8 cellular contexts compared by ENCODE assay signal in the genomic region with DNA sequence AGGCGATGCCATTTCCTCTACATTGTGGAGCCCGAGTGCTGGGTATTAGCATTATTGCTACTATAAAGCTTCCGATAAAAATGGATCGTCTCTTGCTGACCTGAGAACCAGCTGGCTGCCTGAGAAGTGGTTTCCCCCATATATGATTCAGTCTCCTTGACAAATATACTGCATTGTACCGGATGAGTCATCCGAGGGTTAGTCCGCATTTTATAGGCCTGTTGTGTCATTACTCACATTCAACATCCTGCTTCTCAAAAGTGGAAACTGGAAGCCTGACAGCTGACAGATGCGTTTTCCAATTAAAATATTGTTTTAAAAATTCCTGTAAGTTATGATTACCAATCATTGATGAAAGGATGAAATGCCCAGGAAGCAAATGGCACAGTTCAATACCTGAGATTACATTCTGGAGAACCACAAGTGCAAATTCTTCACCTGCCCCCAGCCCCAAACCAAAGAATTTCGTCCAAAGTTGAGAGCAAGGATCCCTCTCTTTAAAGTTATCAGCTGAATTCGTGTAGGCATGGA.
DNase-seq lines count a peak whose midpoint lies in the region; ATAC-seq and TF ChIP-seq lines count a peak whose summit lies in the region.

No MANE protein-coding gene starts in this region.

- no peak overlapping the region for H2BK12ac ChIP-seq in neuronal stem cell (ENCODE audit: low read length)

- no peaks in the 10 kb centered on the region for H3K79me1 ChIP-seq in neuronal stem cell (ENCODE audit: low read depth, low read length)

- peak; percentile 37 for ATAC-seq in GM21723 (IDR thresholded peaks at IDR 0.05; ENCODE audit: unreplicated experiment)
- peak; percentile 98 for ATAC-seq in stimulated activated naive CD8-positive, alpha-beta T cell treated with anti-CD3 and anti-CD28 coated beads, Interleukin-15, Interleukin-2, amounts not matched to agents 100 U/mL and 50 U/mL, for 24 hours

- no peak overlapping the region for H3K4ac ChIP-seq in neuronal stem cell (ENCODE audit: low read length)

- no peak overlapping the region for H2BK5ac ChIP-seq in neuronal stem cell (ENCODE audit: low read length)

- TF ChIP-seq CTCF in NB4 (IDR thresholded peaks at IDR 0.05; ENCODE audit: low read depth, low read length) (no peak), WI38 (IDR thresholded peaks at IDR 0.05; ENCODE audit: low read depth, low read length) (no peak), left ventricle myocardium inferior (IDR thresholded peaks at IDR 0.05; ENCODE audit: borderline replicate concordance) (no peak)

- no peaks in the 10 kb centered on the region for H3K27me3 ChIP-seq in left ventricle myocardium inferior (ENCODE audit: low read depth)
- no peaks in the 10 kb centered on the region for H3K27me3 ChIP-seq in neuronal stem cell (ENCODE audit: control insufficient read depth in 3 of 3, insufficient read depth in 3 of 3, low read depth in 1 of 3, low read length in 3 of 3)

- H3K36me3 ChIP-seq in left ventricle myocardium inferior (no peaks in the 10 kb centered on the region), neuronal stem cell (replicated peaks in 1 of 2; ENCODE audit: control insufficient read depth in 2 of 2, insufficient read depth in 2 of 2, low read length in 2 of 2) (no peaks in the 10 kb centered on the region)

- no peak overlapping the region for H2AK5ac ChIP-seq in neuronal stem cell (ENCODE audit: low read depth, low read length)

- H3K27ac ChIP-seq in left ventricle myocardium inferior (replicated peaks) (peak overlapping the region; percentile 62), neuronal stem cell (replicated peaks; ENCODE audit: low read length) (no peak overlapping the region)

- no peak overlapping the region for H4K8ac ChIP-seq in neuronal stem cell (ENCODE audit: low read depth, low read length)

- no peak overlapping the region for H3K18ac ChIP-seq in neuronal stem cell (ENCODE audit: low read length)

- H2BK15ac ChIP-seq in neuronal stem cell (ENCODE audit: low read length) = no peak overlapping the region

- H3K23ac ChIP-seq in neuronal stem cell (ENCODE audit: low read depth, low read length, poor library complexity) = no peak overlapping the region

- no peak overlapping the region for H3K9ac ChIP-seq in neuronal stem cell (ENCODE audit: low read depth, low read length, poor library complexity)

- H3K4me2 ChIP-seq in neuronal stem cell (ENCODE audit: insufficient read depth, low read length, poor library complexity, severe bottlenecking) = no peak overlapping the region

- TF ChIP-seq POLR2A in NB4 (IDR thresholded peaks at IDR 0.05; ENCODE audit: extremely low read depth, insufficient read length) = no peak

- DNase-seq in EH (ENCODE audit: low read depth) = peak; percentile 97
- DNase-seq in NB4 (ENCODE audit: low read depth) = peak; percentile 96
- DNase-seq in left ventricle myocardium inferior = no peak
- peak; percentile 34 for DNase-seq in stimulated activated naive CD8-positive, alpha-beta T cell treated with anti-CD3 and anti-CD28 coated beads, Interleukin-15, Interleukin-2, amounts not matched to agents 100 U/mL and 50 U/mL, for 24 hours
- DNase-seq in globus pallidus (ENCODE audit: low spot score) = no peak
- no peak for DNase-seq in neuronal stem cell (ENCODE audit: low spot score)

- H4K91ac ChIP-seq in neuronal stem cell (ENCODE audit: low read depth, low read length, poor library complexity) = no peak overlapping the region

- H3K4me3 ChIP-seq in NB4 (ENCODE audit: low read depth, low read length) = peak overlapping the region; percentile 2
- H3K4me3 ChIP-seq in WI38 (ENCODE audit: low read depth, low read length) = peak overlapping the region; percentile 44
- peak overlapping the region; percentile 10 for H3K4me3 ChIP-seq in left ventricle myocardium inferior
- H3K4me3 ChIP-seq in neuronal stem cell (ENCODE audit: low read length in 2 of 2) = no peak overlapping the region

- no CpG with 5 or more reads among the region's 10 CpGs for WGBS in neuronal stem cell (ENCODE audit: extremely low coverage in 2 of 2, insufficient read length in 2 of 2, insufficient replicate concordance in 1 of 2), 2 donors

- no peak overlapping the region for H3K14ac ChIP-seq in neuronal stem cell (ENCODE audit: low read length)

- no peak overlapping the region for H2AFZ ChIP-seq in neuronal stem cell (ENCODE audit: low read length)

- intact Hi-C loops in left ventricle myocardium inferior (cut with micrococcal nuclease) = no loop called here

- H3K4me1 ChIP-seq in left ventricle myocardium inferior = peaks cover 82% of the 10 kb centered on the region
- peaks cover 18 to 58% of the 10 kb centered on the region in 2 donors for H3K4me1 ChIP-seq in neuronal stem cell (ENCODE audit: control insufficient read depth in 2 of 2, insufficient read depth in 1 of 2, low read depth in 1 of 2, low read length in 2 of 2)

- H3K9me3 ChIP-seq in left ventricle myocardium inferior (replicated peaks) (no peaks in the 10 kb centered on the region), neuronal stem cell (replicated peaks in 1 of 2; ENCODE audit: control insufficient read depth in 2 of 2, insufficient read depth in 1 of 2, low read depth in 1 of 2, low read length in 2 of 2) (no peaks in the 10 kb centered on the region)

- no peak overlapping the region for H2BK120ac ChIP-seq in neuronal stem cell (ENCODE audit: low read depth, low read length)

Comparison
In these comparisons a context has a peak if more than half of its experiments do, and no peak if none do; other contexts are left out.
1. DNase-seq: peak in EH (single experiment), NB4 (single experiment) and stimulated activated naive CD8-positive, alpha-beta T cell treated with anti-CD3 and anti-CD28 coated beads, Interleukin-15, Interleukin-2, amounts not matched to agents 100 U/mL and 50 U/mL, for 24 hours (single experiment); none in left ventricle myocardium inferior (single experiment), globus pallidus (single experiment) and neuronal stem cell (single experiment).
2. H3K4me3 ChIP-seq: peak in NB4 (single experiment), WI38 (single experiment) and left ventricle myocardium inferior (single experiment); none in neuronal stem cell (0 of 2).